ENCODE assay signal across 22 cellular contexts in genomic region chr3:47425959-47426358, GRCh38.
"Had no signal": no experiment of that assay in that cellular context is flagged by ENCODE, and none has a peak within 500 bp of the region (broad histone marks: within the 10 kb centered on the region; RNA-seq: fewer than 3 reads in every experiment).

No MANE protein-coding gene starts in this region.

- H3K4me1 ChIP-seq: uterus had no signal

- H3K36me3 ChIP-seq: uterus had no signal

- H3K9me3 ChIP-seq: mucosa of descending colon, thyroid gland, uterus had no signal

- H3K27me3 ChIP-seq: thyroid gland, uterus had no signal

- H3K27ac ChIP-seq: epithelial cell of prostate, thyroid gland, uterus, WERI-Rb-1 had no signal

- H3K27me3 Mint-ChIP-seq: activated naive CD8-positive, alpha-beta T cell treated with anti-CD3 and anti-CD28 coated beads for 36 hours; effector memory CD8-positive, alpha-beta T cell; memory B cell; natural killer cell treated with Interleukin-12 subunit alpha and Interleukin-12 subunit beta and Interleukin-15 and Interleukin-18, amount 100 ng/mL, for 72 hours had no signal

- H3K4me3 Mint-ChIP-seq: activated naive CD8-positive, alpha-beta T cell treated with anti-CD3 and anti-CD28 coated beads for 36 hours; activated T-helper 1 cell treated with anti-CD3 and anti-CD28 coated beads, Interleukin-12 subunit alpha, Interleukin-12 subunit beta, Interleukin-2, Interleukin-4 antibody, amounts not matched to agents 30 ng/mL and 10 ng/mL and 1 ng/mL, durations not matched to agents 14 hours and 24 hours and 36 hours; effector memory CD8-positive, alpha-beta T cell; memory B cell; natural killer cell treated with Interleukin-12 subunit alpha and Interleukin-12 subunit beta and Interleukin-15 and Interleukin-18, amount 100 ng/mL, for 72 hours had no signal

- H3K27ac Mint-ChIP-seq: activated naive CD8-positive, alpha-beta T cell treated with anti-CD3 and anti-CD28 coated beads for 36 hours; activated T-helper 1 cell treated with anti-CD3 and anti-CD28 coated beads, Interleukin-12 subunit alpha, Interleukin-12 subunit beta, Interleukin-2, Interleukin-4 antibody, amounts not matched to agents 30 ng/mL and 10 ng/mL and 1 ng/mL, durations not matched to agents 14 hours and 24 hours and 36 hours; memory B cell; natural killer cell treated with Interleukin-12 subunit alpha and Interleukin-12 subunit beta and Interleukin-15 and Interleukin-18, amount 100 ng/mL, for 72 hours had no signal

- H3K4me3 ChIP-seq: mucosa of descending colon, thyroid gland, uterus had no signal

- H3K9me3 Mint-ChIP-seq: activated naive CD8-positive, alpha-beta T cell treated with anti-CD3 and anti-CD28 coated beads for 36 hours; activated T-helper 1 cell treated with anti-CD3 and anti-CD28 coated beads, Interleukin-12 subunit alpha, Interleukin-12 subunit beta, Interleukin-2, Interleukin-4 antibody, amounts not matched to agents 30 ng/mL and 10 ng/mL and 1 ng/mL, durations not matched to agents 14 hours and 24 hours and 36 hours; effector memory CD8-positive, alpha-beta T cell; memory B cell; natural killer cell treated with Interleukin-12 subunit alpha and Interleukin-12 subunit beta and Interleukin-15 and Interleukin-18, amount 100 ng/mL, for 72 hours had no signal

- DNase-seq: activated CD4-positive, alpha-beta T cell treated with anti-CD3 and anti-CD28 coated beads, Interleukin-2, amount 50 U/mL, for 4 hours; activated gamma-delta T cell treated with Interleukin-2 at 50 U/mL for 16 hours; activated naive CD8-positive, alpha-beta T cell treated with anti-CD3 and anti-CD28 coated beads for 36 hours; amniotic stem cell; dermis blood vessel endothelial cell; effector memory CD8-positive, alpha-beta T cell; foreskin melanocyte; kidney glomerular epithelial cell; left ventricle myocardium superior; stimulated activated CD4-positive, alpha-beta T cell treated with anti-CD3 and anti-CD28 coated beads, Interleukin-12 subunit alpha, Interleukin-12 subunit beta, amount 100 ng/mL, for 4 hours; stimulated activated CD4-positive, alpha-beta T cell treated with anti-CD3 and anti-CD28 coated beads, Interleukin-1b, Interleukin-23, amount 100 ng/mL, for 48 hours; stimulated activated CD8-positive, alpha-beta memory T cell treated with anti-CD3 and anti-CD28 coated beads, Interleukin-4, amount 100 ng/mL, for 48 hours; stimulated activated naive CD4-positive, alpha-beta T cell treated with Interleukin-2 at 50 U/mL for 16 hours; SW 1271; thyroid gland; uterus; WERI-Rb-1 had no signal
